In genomic region chr19:46958542-46958941, GRCh38 we compare ENCODE assay signal across 13 cellular contexts.
A peak's percentile ranks its signal among the peaks of the same experiment; 100 is the strongest.
DNase-seq lines count a peak whose midpoint lies in the region; ATAC-seq and TF ChIP-seq lines count a peak whose summit lies in the region.
"Had no signal": no experiment of that assay in that cellular context is flagged by ENCODE, and none has a peak within 500 bp of the region (broad histone marks: within the 10 kb centered on the region; RNA-seq: fewer than 3 reads in every experiment).

No MANE protein-coding gene starts in this region.

- ATAC-seq in T-cell (replicated peaks in 1 of 4) (no peak), upper lobe of right lung (no peak), HG03460 (IDR thresholded peaks at IDR 0.05; ENCODE audit: unreplicated experiment) (no peak)

- peaks cover 36 to 71% (median 68%) of the 10 kb centered on the region in 3 donors for H3K4me1 Mint-ChIP-seq in T-cell
- peaks cover 37% of the 10 kb centered on the region for H3K4me1 Mint-ChIP-seq in Caco-2 (ENCODE audit: low read depth, unreplicated experiment)

- H3K9me3 Mint-ChIP-seq in T-cell (no peaks in the 10 kb centered on the region), Caco-2 (ENCODE audit: unreplicated experiment) (no peaks in the 10 kb centered on the region)

- H3K36me3 ChIP-seq in Caco-2 (ENCODE audit: control insufficient read depth, insufficient read depth, low read length), result peaks cover 4% of the 10 kb centered on the region; the same call in 1 of the 2 replicates
- H3K36me3 ChIP-seq in upper lobe of right lung, result no peaks in the 10 kb centered on the region

- DNase-seq in stimulated activated CD4-positive, alpha-beta T cell treated with anti-CD3 and anti-CD28 coated beads, Interleukin-4, amount 100 ng/mL, for 24 hours, result peak; percentile 27
- DNase-seq in stimulated activated CD4-positive, alpha-beta T cell treated with anti-CD3 and anti-CD28 coated beads, Interleukin-4, amount 100 ng/mL, for 4 hours, result no peak
- no peak for DNase-seq in T-cell
- peak; percentile 79 to 87 for DNase-seq in foreskin fibroblast
- no peak for DNase-seq in Caco-2
- DNase-seq in ecto neural progenitor cell (ENCODE audit: low spot score), result no peak
- no peak for DNase-seq in upper lobe of right lung
- DNase-seq: amniotic stem cell, foreskin melanocyte, Karpas-422, NCI-H82 had no signal

- CTCF ChIA-PET in T-cell (lab: Charles Lee), result no interaction called here
- CTCF ChIA-PET in Caco-2 (lab: Charles Lee), result interaction anchor here (0.6 kb wide), 1 partner anchor 104 kb away, joined by 5 read pairs; no protein-coding TSS in a partner anchor

- H3K36me3 Mint-ChIP-seq in T-cell (peaks cover 11% of the 10 kb centered on the region), Caco-2 (ENCODE audit: insufficient read depth, unreplicated experiment) (peaks cover 42% of the 10 kb centered on the region)

- H3K27me3 Mint-ChIP-seq in T-cell (no peaks in the 10 kb centered on the region), Caco-2 (ENCODE audit: insufficient read depth, unreplicated experiment) (no peaks in the 10 kb centered on the region)

- peak overlapping the region; percentile 66 to 76 for H3K27ac Mint-ChIP-seq in T-cell
- no peak overlapping the region for H3K27ac Mint-ChIP-seq in Caco-2 (ENCODE audit: unreplicated experiment)

- H3K27ac ChIP-seq in upper lobe of right lung, result no peak overlapping the region

- H3K4me3 Mint-ChIP-seq in T-cell (peak overlapping the region in 1 of 3 donors; percentile 34), Caco-2 (ENCODE audit: unreplicated experiment) (no peak overlapping the region)

- POLR2A ChIA-PET in T-cell (lab: Charles Lee), result no interaction called here
- POLR2A ChIA-PET in Caco-2 (lab: Charles Lee), result no interaction called here

- H3K4me3 ChIP-seq in foreskin fibroblast (ENCODE audit: low read depth in 1 of 2, low read length in 2 of 2), result no peak overlapping the region
- no peak overlapping the region for H3K4me3 ChIP-seq in Caco-2 (ENCODE audit: low read depth, low read length)
- H3K4me3 ChIP-seq in upper lobe of right lung, result no peak overlapping the region
- H3K4me3 ChIP-seq: lung had no signal

- H3K4me1 ChIP-seq in Caco-2 (peaks cover 10% of the 10 kb centered on the region; the same call in 1 of the 2 replicates), upper lobe of right lung (peaks cover 30% of the 10 kb centered on the region)

- TF ChIP-seq CTCF in foreskin fibroblast (IDR thresholded peaks at IDR 0.05; ENCODE audit: low read depth, low read length), result no peak
- TF ChIP-seq CTCF in Caco-2 (IDR thresholded peaks at IDR 0.05; ENCODE audit: insufficient read depth in 1 of 2, low read depth in 1 of 2, low read length in 1 of 2, severe bottlenecking in 1 of 2, unreplicated experiment in 1 of 2), result no peak
- no peak for TF ChIP-seq CTCF in upper lobe of right lung (IDR thresholded peaks at IDR 0.05)

- 0 out of 2 replicates have a peak, but pooled peaks cover 2% of the 10 kb centered on the region for H3K9me3 ChIP-seq in Caco-2
- H3K9me3 ChIP-seq in upper lobe of right lung, result no peaks in the 10 kb centered on the region

- H3K27me3 ChIP-seq in Caco-2 (replicated peaks; ENCODE audit: control insufficient read depth, insufficient read depth, low read length) (no peaks in the 10 kb centered on the region), upper lobe of right lung (no peaks in the 10 kb centered on the region)

- intact Hi-C loops in Caco-2 (cut with micrococcal nuclease; ENCODE audit: unreplicated experiment), result no loop called here
- intact Hi-C loops in upper lobe of right lung (cut with DNase I), result no loop called here

- no TSS peak for BruUV-seq in Caco-2 (replicated peaks; lab: Mats Ljungman, UMichigan)

Comparison
In these comparisons a context has a peak if more than half of its experiments do, and no peak if none do; other contexts are left out.
1. DNase-seq: peak in stimulated activated CD4-positive, alpha-beta T cell treated with anti-CD3 and anti-CD28 coated beads, Interleukin-4, amount 100 ng/mL, for 24 hours (single experiment) and foreskin fibroblast (2 of 2); none in stimulated activated CD4-positive, alpha-beta T cell treated with anti-CD3 and anti-CD28 coated beads, Interleukin-4, amount 100 ng/mL, for 4 hours (0 of 2), T-cell (0 of 34), Caco-2 (0 of 2), ecto neural progenitor cell (single experiment) and upper lobe of right lung (single experiment).